Comparison of ENCODE assay signal across 38 cellular contexts in genomic region chr9:38732849-38733248, GRCh38. TPM values are rescaled to one million over a fixed set of nuclear protein-coding genes. Genes with fewer than 3 reads are reported as not detected.
"Had no signal": no experiment of that assay in that cellular context is flagged by ENCODE, and none has a peak within 500 bp of the region (broad histone marks: within the 10 kb centered on the region; RNA-seq: fewer than 3 reads in every experiment).

No MANE protein-coding gene starts in this region.

- H3K27me3 ChIP-seq: ascending aorta, breast epithelium, cardiac muscle cell, colonic mucosa, gastroesophageal sphincter had no signal

- H3K4me1 Mint-ChIP-seq: activated B cell treated with CpG ODN at 0.5 μM for 24 hours, T-helper 17 cell had no signal

- H3K36me3 Mint-ChIP-seq: activated naive CD8-positive, alpha-beta T cell; brain had no signal

- H3K9me3 ChIP-seq: adrenal gland, ascending aorta, breast epithelium, colonic mucosa, esophagus squamous epithelium, gastroesophageal sphincter had no signal

- ATAC-seq: activated CD4-positive, CD25-positive, alpha-beta regulatory T cell treated with anti-CD3 and anti-CD28 coated beads, Interleukin-2, amount 50 U/mL, for 24 hours; activated CD8-positive, alpha-beta T cell treated with anti-CD3 and anti-CD28 coated beads for 36 hours; activated T-cell treated with anti-CD3 and anti-CD28 coated beads, Interleukin-2, amount 50 U/mL, for 4 hours; activated T-helper 17 cell treated with anti-CD3 and anti-CD28 coated beads, Interleukin-2, amount 50 U/mL, for 72 hours; gastroesophageal sphincter; T-helper 17 cell had no signal

- H3K36me3 ChIP-seq: adrenal gland, ascending aorta, breast epithelium, cardiac muscle cell, colonic mucosa, esophagus squamous epithelium, gastroesophageal sphincter, WERI-Rb-1 had no signal

- DNase-seq: activated B cell treated with CpG ODN at 0.5 μM for 24 hours; activated CD4-positive, alpha-beta T cell treated with anti-CD3 and anti-CD28 coated beads for 48 hours; activated CD4-positive, alpha-beta T cell treated with anti-CD3 and anti-CD28 coated beads, Interleukin-2, amount 50 U/mL, for 1 hour; activated CD4-positive, alpha-beta T cell treated with anti-CD3 and anti-CD28 coated beads, Interleukin-2, amount 50 U/mL, for 48 hours; activated CD8-positive, alpha-beta memory T cell treated with anti-CD3 and anti-CD28 coated beads for 24 hours; activated CD8-positive, alpha-beta T cell treated with anti-CD3 and anti-CD28 coated beads for 36 hours; activated effector memory CD4-positive, alpha-beta T cell treated with Interleukin-2 at 50 U/mL for 16 hours; activated gamma-delta T cell treated with Interleukin-2 at 50 U/mL for 16 hours; activated naive CD4-positive, alpha-beta T cell treated with anti-CD3 and anti-CD28 coated beads, Interleukin-2, amount 50 U/mL, for 16 hours; activated naive CD4-positive, alpha-beta T cell treated with Interleukin-2 at 50 U/mL for 16 hours; activated T-cell treated with anti-CD3 and anti-CD28 coated beads, Interleukin-2, amount 50 U/mL, for 4 hours; adrenal gland; central memory CD4-positive, alpha-beta T cell; cerebellar nuclear complex; colonic mucosa; effector CD8-positive, alpha-beta T cell; esophagus squamous epithelium; foreskin melanocyte; head of caudate nucleus; T-helper 1 cell; T-helper 17 cell; T1000; WERI-Rb-1 had no signal

- H3K4me1 ChIP-seq: adrenal gland, ascending aorta, breast epithelium, colonic mucosa, esophagus squamous epithelium, gastroesophageal sphincter had no signal

- H3K27me3 Mint-ChIP-seq: activated B cell treated with CpG ODN at 0.5 μM for 24 hours had no signal

- H3K4me3 ChIP-seq: adrenal gland, ascending aorta, breast epithelium, cardiac muscle cell, colonic mucosa, esophagus squamous epithelium, gastroesophageal sphincter had no signal

- H3K27ac ChIP-seq: adrenal gland, ascending aorta, breast epithelium, cardiac muscle cell, colonic mucosa, epithelial cell of prostate, esophagus squamous epithelium, gastroesophageal sphincter, WERI-Rb-1 had no signal

- H3K27ac Mint-ChIP-seq: activated B cell treated with CpG ODN at 0.5 μM for 24 hours; activated CD8-positive, alpha-beta T cell treated with anti-CD3 and anti-CD28 coated beads for 36 hours; activated naive CD8-positive, alpha-beta T cell; activated T-helper 17 cell treated with anti-CD3 and anti-CD28 coated beads, Interleukin-2, amount 50 U/mL, for 72 hours; brain; T-helper 17 cell; T-helper 2 cell treated with Interferon-gamma antibody and Interleukin-4, amounts not matched to agents 5 μg/mL and 100 μg/mL, for 36 hours had no signal

- H3K4me3 Mint-ChIP-seq: activated B cell treated with CpG ODN at 0.5 μM for 24 hours; activated CD8-positive, alpha-beta T cell treated with anti-CD3 and anti-CD28 coated beads for 36 hours; activated naive CD8-positive, alpha-beta T cell; activated T-cell treated with anti-CD3 and anti-CD28 coated beads, Interleukin-2, amount 50 U/mL, for 4 hours; activated T-helper 17 cell treated with anti-CD3 and anti-CD28 coated beads, Interleukin-2, amount 50 U/mL, for 72 hours; brain; T-helper 17 cell; T-helper 2 cell treated with Interferon-gamma antibody and Interleukin-4, amounts not matched to agents 5 μg/mL and 100 μg/mL, for 36 hours had no signal

- H3K9me3 Mint-ChIP-seq: activated CD8-positive, alpha-beta T cell treated with anti-CD3 and anti-CD28 coated beads for 36 hours; activated T-cell treated with anti-CD3 and anti-CD28 coated beads, Interleukin-2, amount 50 U/mL, for 4 hours; activated T-helper 17 cell treated with anti-CD3 and anti-CD28 coated beads, Interleukin-2, amount 50 U/mL, for 72 hours; T-helper 2 cell treated with Interferon-gamma antibody and Interleukin-4, amounts not matched to agents 5 μg/mL and 100 μg/mL, for 36 hours had no signal

RNA-seq across cellular contexts. Expression of gene FAM240B, which starts 12.9 kb away (rescaled TPM):
- total RNA-seq: activated B cell treated with CpG ODN at 0.5 μM for 24 hours; activated CD8-positive, alpha-beta T cell treated with anti-CD3 and anti-CD28 coated beads for 36 hours; activated T-cell treated with anti-CD3 and anti-CD28 coated beads, Interleukin-2, amount 50 U/mL, for 4 hours; activated T-helper 17 cell treated with anti-CD3 and anti-CD28 coated beads, Interleukin-2, amount 50 U/mL, for 72 hours; adrenal gland; ascending aorta; breast epithelium; cardiac muscle cell; colonic mucosa; dermis microvascular lymphatic vessel endothelial cell; endothelial cell of umbilical vein; esophagus squamous epithelium; fibroblast of lung; fibroblast of villous mesenchyme; gastroesophageal sphincter; T-helper 17 cell had no signal
- polyA plus RNA-seq: adrenal gland, cardiac muscle cell, endothelial cell of umbilical vein, esophagus, fibroblast of lung had no signal
